In genomic region chr2:84851876-84852275, GRCh38 we compare ENCODE assay signal across 28 cellular contexts. TPM values are rescaled to one million over a fixed set of nuclear protein-coding genes. Genes with fewer than 3 reads are reported as not detected.
DNase-seq lines count a peak whose midpoint lies in the region; ATAC-seq, FAIRE-seq and TF ChIP-seq lines count a peak whose summit lies in the region.
"Had no signal": no experiment of that assay in that cellular context is flagged by ENCODE, and none has a peak within 500 bp of the region (broad histone marks: within the 10 kb centered on the region; RNA-seq: fewer than 3 reads in every experiment).

No MANE protein-coding gene starts in this region.

- H3K27ac Mint-ChIP-seq in CD4-positive, CD25-positive, alpha-beta regulatory T cell = peak overlapping the region in 2 of 3 donors; percentile 76 to 82
- no peak overlapping the region for H3K27ac Mint-ChIP-seq in nephron progenitor cell

- H3K4me1 Mint-ChIP-seq in CD4-positive, CD25-positive, alpha-beta regulatory T cell = peaks cover 26 to 93% (median 71%) of the 10 kb centered on the region in 4 donors
- H3K4me1 Mint-ChIP-seq in nephron progenitor cell = peaks cover 11% of the 10 kb centered on the region

- H3K27ac ChIP-seq in CD4-positive, CD25-positive, alpha-beta regulatory T cell (ENCODE audit: insufficient read depth, low read length, poor library complexity, severe bottlenecking) = no peak overlapping the region
- H3K27ac ChIP-seq: A549, gastrocnemius medialis, parathyroid adenoma, testis, uterus had no signal

- H3K4me3 Mint-ChIP-seq in CD4-positive, CD25-positive, alpha-beta regulatory T cell = peak overlapping the region in 1 of 4 donors; percentile 19
- H3K4me3 Mint-ChIP-seq in nephron progenitor cell = no peak overlapping the region
- H3K4me3 Mint-ChIP-seq: immature natural killer cell, neural crest cell had no signal

- ATAC-seq in CD4-positive, CD25-positive, alpha-beta regulatory T cell (ENCODE audit: low read depth in 2 of 2) = no peak
- ATAC-seq: A549, gastrocnemius medialis, left colon had no signal

- H3K36me3 ChIP-seq in CD4-positive, CD25-positive, alpha-beta regulatory T cell (ENCODE audit: control insufficient read depth, insufficient read depth, low read length) = no peaks in the 10 kb centered on the region
- no peaks in the 10 kb centered on the region for H3K36me3 ChIP-seq in bronchial epithelial cell (ENCODE audit: control insufficient read depth, insufficient read depth, low read length)
- H3K36me3 ChIP-seq: gastrocnemius medialis, uterus had no signal

- peaks cover 0 to 12% (median 2%) of the 10 kb centered on the region in 7 donors for H3K9me3 Mint-ChIP-seq in CD4-positive, CD25-positive, alpha-beta regulatory T cell
- H3K9me3 Mint-ChIP-seq in nephron progenitor cell = peaks cover 9% of the 10 kb centered on the region
- H3K9me3 Mint-ChIP-seq: neural crest cell had no signal

- H3K9me3 ChIP-seq in CD4-positive, CD25-positive, alpha-beta regulatory T cell (ENCODE audit: control insufficient read depth in 2 of 2, low read length in 2 of 2) = peaks cover 0 to 3% of the 10 kb centered on the region in 2 experiments
- H3K9me3 ChIP-seq: A549, gastrocnemius medialis, testis, uterus had no signal

- peak; percentile 3 for DNase-seq in activated CD4-positive, alpha-beta T cell treated with anti-CD3 and anti-CD28 coated beads for 48 hours
- no peak for DNase-seq in activated CD4-positive, alpha-beta T cell treated with anti-CD3 and anti-CD28 coated beads, Interleukin-2, amount 50 U/mL, for 48 hours
- no peak for DNase-seq in CD4-positive, CD25-positive, alpha-beta regulatory T cell
- DNase-seq in SK-MEL-5 (ENCODE audit: low read depth, low spot score) (peak; percentile 72), bronchial epithelial cell (ENCODE audit: low read depth) (no peak), GM03348 (ENCODE audit: low spot score) (no peak), NCI-H2227 treated with DMSO at 0.1 percent for 48 hours (lab: John Stamatoyannopoulos, UW) (no peak), nephron progenitor cell (no peak)
- DNase-seq: AML-193; COR-L47; dorsolateral prefrontal cortex; gastrocnemius medialis; hippocampal formation; immature natural killer cell; left colon; mammary epithelial cell; MV-4-11; NCI-H1436 treated with DMSO at 0.1 percent for 48 hours; NCI-H748 treated with DMSO at 0.1 percent for 48 hours; stimulated activated CD4-positive, alpha-beta T cell treated with anti-CD3 and anti-CD28 coated beads, Interleukin-2, amount 100 ng/mL, for 48 hours; testis; uterus had no signal

- in situ Hi-C loops in SK-MEL-5 (cut with HindIII; ENCODE audit: low pct_unique_long_range_greater_than_20kb, low sequenced_read_pairs) = no loop called here

- H3K4me3 ChIP-seq in CD4-positive, CD25-positive, alpha-beta regulatory T cell (ENCODE audit: low read depth, low read length) = no peak overlapping the region
- H3K4me3 ChIP-seq in bronchial epithelial cell (ENCODE audit: low read depth, low read length) = no peak overlapping the region
- H3K4me3 ChIP-seq: A549, dorsolateral prefrontal cortex, gastrocnemius medialis, testis, uterus had no signal

- peak; percentile 36 for FAIRE-seq in bronchial epithelial cell (lab: Jason Lieb, UNC)
- FAIRE-seq: A549, G401.6, H1, RCC 7860 had no signal

- TF ChIP-seq CTCF in bronchial epithelial cell (IDR thresholded peaks at IDR 0.05; ENCODE audit: insufficient read depth, low read length, severe bottlenecking) (no peak), nephron progenitor cell (IDR thresholded peaks at IDR 0.05) (no peak)

- H3K27me3 Mint-ChIP-seq in CD4-positive, CD25-positive, alpha-beta regulatory T cell = no peaks in the 10 kb centered on the region
- H3K27me3 Mint-ChIP-seq in nephron progenitor cell (ENCODE audit: low read depth, poor library complexity) = peaks cover 8% of the 10 kb centered on the region

- H3K36me3 Mint-ChIP-seq in CD4-positive, CD25-positive, alpha-beta regulatory T cell = peaks cover 49% of the 10 kb centered on the region
- H3K36me3 Mint-ChIP-seq in nephron progenitor cell (ENCODE audit: low read depth) = peaks cover 5% of the 10 kb centered on the region

- H3K4me1 ChIP-seq in CD4-positive, CD25-positive, alpha-beta regulatory T cell (ENCODE audit: control insufficient read depth, insufficient read depth, low read length, poor library complexity, severe bottlenecking) = peaks cover 72% of the 10 kb centered on the region
- H3K4me1 ChIP-seq: A549, gastrocnemius medialis, parathyroid adenoma, testis, uterus had no signal

- no peaks in the 10 kb centered on the region for H3K27me3 ChIP-seq in CD4-positive, CD25-positive, alpha-beta regulatory T cell (ENCODE audit: control insufficient read depth, insufficient read depth, low read length)
- peaks cover 2% of the 10 kb centered on the region for H3K27me3 ChIP-seq in bronchial epithelial cell (ENCODE audit: control insufficient read depth, insufficient read depth, low read length)
- H3K27me3 ChIP-seq: dorsolateral prefrontal cortex, gastrocnemius medialis, testis, uterus had no signal

RNA-seq across cellular contexts. Expression of gene TRABD2A, which starts 29.0 kb away (rescaled TPM):
- total RNA-seq in CD4-positive, CD25-positive, alpha-beta regulatory T cell = 48.8 TPM
- 10 to 100 TPM; 32.9 to 41.2 (median 38.7) TPM for polyA plus RNA-seq in CD4-positive, CD25-positive, alpha-beta regulatory T cell
- total RNA-seq in SK-MEL-5 (2014; rRNA removed; shearing (Covaris generic)) = 0.98 and 2.9 TPM in 2 replicates
- polyA plus RNA-seq in SK-MEL-5 (2015; cell fraction: cytosol; rRNA removed) = 0.37 and 0.87 TPM in 2 replicates
- polyA plus RNA-seq in SK-MEL-5 (2015; cell fraction: nucleus; rRNA removed) = 0.18 and 2.4 TPM in 2 replicates
- 0.64 and 1.3 TPM in 2 replicates for total RNA-seq in bronchial epithelial cell

RNA-seq across cellular contexts. Expression of gene TMSB10, which starts 53.6 kb away (rescaled TPM):
- total RNA-seq in CD4-positive, CD25-positive, alpha-beta regulatory T cell = 2,468 TPM
- over 10,000 TPM in 1 of 4 donors, 1,000 to 10,000 TPM in 3; 7,086 to 10,693 (median 8,015) TPM for polyA plus RNA-seq in CD4-positive, CD25-positive, alpha-beta regulatory T cell
- 2,807 and 3,205 TPM in 2 replicates for total RNA-seq in SK-MEL-5 (2014; rRNA removed; shearing (Covaris generic))
- polyA plus RNA-seq in SK-MEL-5 (2015; cell fraction: cytosol; rRNA removed) = 1,216 and 2,119 TPM in 2 replicates
- polyA plus RNA-seq in SK-MEL-5 (2015; cell fraction: nucleus; rRNA removed) = 98.5 and 120 TPM in 2 replicates
- total RNA-seq in bronchial epithelial cell = 8,033 and 11,022 TPM in 2 replicates

Comparison
In these comparisons a context has a peak if more than half of its experiments do, and no peak if none do; other contexts are left out.
1. DNase-seq: peak in activated CD4-positive, alpha-beta T cell treated with anti-CD3 and anti-CD28 coated beads for 48 hours (single experiment) and SK-MEL-5 (single experiment); none in activated CD4-positive, alpha-beta T cell treated with anti-CD3 and anti-CD28 coated beads, Interleukin-2, amount 50 U/mL, for 48 hours (0 of 2), CD4-positive, CD25-positive, alpha-beta regulatory T cell (0 of 3), bronchial epithelial cell (single experiment), GM03348 (single experiment), NCI-H2227 treated with DMSO at 0.1 percent for 48 hours (single experiment) and nephron progenitor cell (single experiment).
2. RNA of gene TRABD2A, which starts 29.0 kb away (total RNA-seq): 48.8 TPM in CD4-positive, CD25-positive, alpha-beta regulatory T cell (single experiment); 0.64 to 1.3 TPM in bronchial epithelial cell and 0.98 to 2.9 TPM in SK-MEL-5; every median in the first group is over 10 times any median in the second.